ENCODE assay signal across 8 cellular contexts in genomic region chr9:38066907-38067610, GRCh38. TPM values are rescaled to one million over a fixed set of nuclear protein-coding genes. Genes with fewer than 3 reads are reported as not detected.
A peak's percentile ranks its signal among the peaks of the same experiment; 100 is the strongest.
DNase-seq lines count a peak whose midpoint lies in the region; ATAC-seq and TF ChIP-seq lines count a peak whose summit lies in the region.

No MANE protein-coding gene starts in this region.

- peaks cover 28% of the 10 kb centered on the region for H3K4me1 ChIP-seq in IMR-90 (ENCODE audit: control insufficient read depth, insufficient read depth, low read length)
- H3K4me1 ChIP-seq in trophoblast cell (ENCODE audit: control insufficient read depth in 1 of 2, insufficient read depth in 2 of 2, low read length in 2 of 2): peaks cover 34 to 48% of the 10 kb centered on the region in 2 experiments

- H3K14ac ChIP-seq in IMR-90 (replicated peaks; ENCODE audit: low read depth, low read length) (peak overlapping the region; percentile 91), trophoblast cell (ENCODE audit: low read length) (peak overlapping the region; percentile 98)

- DNase-seq in AG10803 (ENCODE audit: low read depth): peak; percentile 40
- DNase-seq in IMR-90: no peak
- peak; percentile 57 for DNase-seq in activated naive CD4-positive, alpha-beta T cell treated with anti-CD3 and anti-CD28 coated beads for 36 hours
- DNase-seq in Right ventricle myocardium superior: peak; percentile 74
- peak in 1 of 2 donors; percentile 46 for DNase-seq in trophoblast cell
- no peak for DNase-seq in LoVo (ENCODE audit: low spot score)

- H3K4me3 Mint-ChIP-seq in activated naive CD4-positive, alpha-beta T cell treated with anti-CD3 and anti-CD28 coated beads for 36 hours: peak overlapping the region; percentile 79

- no peak overlapping the region for H4K12ac ChIP-seq in trophoblast cell (ENCODE audit: low read depth, low read length)

- peaks cover 19% of the 10 kb centered on the region for H3K4me1 Mint-ChIP-seq in activated naive CD4-positive, alpha-beta T cell treated with anti-CD3 and anti-CD28 coated beads for 36 hours (ENCODE audit: low read depth)

- intact Hi-C loops in IMR-90 (cut with micrococcal nuclease): loop anchor here (1.0 to 5.0 kb wide), 5 partner anchors 40 to 295 kb away; no protein-coding TSS in a partner anchor
- intact Hi-C loops in activated naive CD4-positive, alpha-beta T cell treated with anti-CD3 and anti-CD28 coated beads for 36 hours (cut with micrococcal nuclease): loop anchor here (2.0 to 5.0 kb wide), 6 partner anchors 112 to 645 kb away; partner anchors contain the start of genes ANKRD18A, GRHPR and TOMM5
- intact Hi-C loops in Right ventricle myocardium superior (cut with DNase I): loop anchor here (5.0 kb wide), 3 partner anchors 35 to 150 kb away; no protein-coding TSS in a partner anchor

- H3K9ac ChIP-seq in IMR-90 (ENCODE audit: low read depth, low read length): peak overlapping the region; percentile 98
- peak overlapping the region; percentile 87 for H3K9ac ChIP-seq in trophoblast cell (ENCODE audit: low read length)

- H3K9me3 Mint-ChIP-seq in activated naive CD4-positive, alpha-beta T cell treated with anti-CD3 and anti-CD28 coated beads for 36 hours: no peaks in the 10 kb centered on the region

- ATAC-seq in IMR-90 (ENCODE audit: low read depth) (peak; percentile 3), Right ventricle myocardium superior (ENCODE audit: poor library complexity) (peak; percentile 44), GM18520 (IDR thresholded peaks at IDR 0.05; ENCODE audit: unreplicated experiment) (no peak), HG02973 (IDR thresholded peaks at IDR 0.05; ENCODE audit: unreplicated experiment) (no peak)

- no peaks in the 10 kb centered on the region for H3K36me3 Mint-ChIP-seq in activated naive CD4-positive, alpha-beta T cell treated with anti-CD3 and anti-CD28 coated beads for 36 hours (ENCODE audit: low read depth)

- peak overlapping the region; percentile 81 for H3K4ac ChIP-seq in IMR-90 (ENCODE audit: low read depth, low read length)
- peak overlapping the region; percentile 97 for H3K4ac ChIP-seq in trophoblast cell (ENCODE audit: low read depth, low read length)

- H3K4me2 ChIP-seq in IMR-90 (ENCODE audit: low read depth, low read length) (peak overlapping the region; percentile 93), trophoblast cell (ENCODE audit: low read length) (peak overlapping the region; percentile 69)

- H2BK120ac ChIP-seq in IMR-90 (ENCODE audit: low read depth, low read length): peak overlapping the region; percentile 63
- H2BK120ac ChIP-seq in trophoblast cell (ENCODE audit: insufficient read depth, low read length, poor library complexity): peak overlapping the region; percentile 42

- H4K8ac ChIP-seq in IMR-90 (ENCODE audit: low read depth in 2 of 2, low read length in 2 of 2): peak overlapping the region; percentile 49 to 61; a peak in 3 of 4 replicates
- H4K8ac ChIP-seq in trophoblast cell (ENCODE audit: low read depth, low read length): no peak overlapping the region

- H3K27ac ChIP-seq in IMR-90 (ENCODE audit: insufficient read depth, low read length) (peak overlapping the region; percentile 87), trophoblast cell (ENCODE audit: low read depth, low read length) (peak overlapping the region; percentile 95)

- H3K23ac ChIP-seq in IMR-90 (ENCODE audit: low read depth, low read length): peak overlapping the region; percentile 88
- no peak overlapping the region for H3K23ac ChIP-seq in trophoblast cell (ENCODE audit: low read length)

- H3K18ac ChIP-seq in IMR-90 (ENCODE audit: low read depth, low read length) (peak overlapping the region; percentile 62), trophoblast cell (ENCODE audit: low read length) (peak overlapping the region; percentile 98)

- H3K27me3 ChIP-seq in IMR-90 (ENCODE audit: control insufficient read depth, insufficient read depth, low read length): no peaks in the 10 kb centered on the region
- H3K27me3 ChIP-seq in trophoblast cell (ENCODE audit: insufficient read depth, low read length): no peaks in the 10 kb centered on the region

- WGBS in IMR-90 (ENCODE audit: extremely low coverage in 2 of 2, insufficient read length in 1 of 2), 2 experiments: 1% methylated on average over 11 of the region's 31 CpGs; no CpG with 5 or more reads in 1 of the 2 experiments
- WGBS in trophoblast cell (ENCODE audit: extremely low coverage, insufficient coverage, insufficient read length): no CpG with 5 or more reads among the region's 31 CpGs

- H2BK20ac ChIP-seq in IMR-90 (ENCODE audit: low read depth, low read length): no peak overlapping the region; the same call in 1 of the 2 replicates

- H3K79me2 ChIP-seq in trophoblast cell (ENCODE audit: control insufficient read depth, insufficient read depth, low read length, poor library complexity): peaks cover 51% of the 10 kb centered on the region

- H3K9me1 ChIP-seq in IMR-90 (ENCODE audit: insufficient read depth, low read length): peaks cover 30% of the 10 kb centered on the region

- CTCF ChIA-PET in IMR-90 (lab: Yijun Ruan, JAX): interaction anchor here (0.6 kb wide), 1 partner anchor 24 kb away, joined by 4 read pairs; no protein-coding TSS in a partner anchor
- CTCF ChIA-PET in activated naive CD4-positive, alpha-beta T cell treated with anti-CD3 and anti-CD28 coated beads for 36 hours (lab: Charles Lee): interaction anchor here (0.6 kb wide), 1 partner anchor 153 kb away, joined by 3 read pairs; no protein-coding TSS in a partner anchor

- no peak for TF ChIP-seq CTCF in AG10803 (conservative IDR thresholded peaks at IDR 0.05; ENCODE audit: low read length)
- no peak for TF ChIP-seq CTCF in IMR-90 (conservative IDR thresholded peaks at IDR 0.05; ENCODE audit: low read depth, low read length)

- H3K36me3 ChIP-seq in IMR-90 (ENCODE audit: control insufficient read depth, insufficient read depth, low read length) (peaks cover 9% of the 10 kb centered on the region), trophoblast cell (ENCODE audit: control insufficient read depth in 1 of 2, insufficient read depth in 2 of 2, low read length in 2 of 2) (peaks cover 4 to 11% of the 10 kb centered on the region in 2 experiments)

- H2BK15ac ChIP-seq in IMR-90 (ENCODE audit: low read depth, low read length): peak overlapping the region; percentile 55; the same call in 1 of the 3 replicates

- peak overlapping the region; percentile 94 for H2AK9ac ChIP-seq in IMR-90 (replicated peaks; ENCODE audit: low read depth, low read length, poor library complexity)

- no peak for TF ChIP-seq RAD21 in IMR-90 (IDR thresholded peaks at IDR 0.05; ENCODE audit: low read length)

- peak overlapping the region; percentile 44 for H2AFZ ChIP-seq in IMR-90 (replicated peaks; ENCODE audit: low read length, poor library complexity)
- peak overlapping the region; percentile 28 for H2AFZ ChIP-seq in trophoblast cell (ENCODE audit: insufficient read depth, low read length, poor library complexity)

- peaks cover 8% of the 10 kb centered on the region for H3K27me3 Mint-ChIP-seq in activated naive CD4-positive, alpha-beta T cell treated with anti-CD3 and anti-CD28 coated beads for 36 hours (ENCODE audit: low read depth)

- peaks cover 54% of the 10 kb centered on the region for H4K20me1 ChIP-seq in IMR-90 (ENCODE audit: insufficient read depth, low read length)

- in situ Hi-C loops in IMR-90 (cut with MboI; ENCODE audit: low sequenced_read_pairs): loop anchor here (10.0 to 25.0 kb wide), 2 partner anchors 142 to 580 kb away; partner anchors contain the start of gene POLR1E

- POLR2A ChIA-PET in IMR-90 (lab: Charles Lee; ENCODE audit: unreplicated experiment): no interaction called here

- TF ChIP-seq POLR2A in IMR-90 (IDR thresholded peaks at IDR 0.05; ENCODE audit: low read depth, low read length): no peak; the same call in 1 of the 2 replicates

- no peak overlapping the region for H3K27ac Mint-ChIP-seq in activated naive CD4-positive, alpha-beta T cell treated with anti-CD3 and anti-CD28 coated beads for 36 hours

- H2AK5ac ChIP-seq in IMR-90 (ENCODE audit: low read depth, low read length): peak overlapping the region; percentile 71; the same call in 1 of the 2 replicates
- H2AK5ac ChIP-seq in trophoblast cell (ENCODE audit: low read length): peak overlapping the region; percentile 4

- peak overlapping the region; percentile 84 for H4K91ac ChIP-seq in IMR-90 (ENCODE audit: insufficient read depth, low read depth, low read length)
- H4K91ac ChIP-seq in trophoblast cell (ENCODE audit: low read depth, low read length): peak overlapping the region; percentile 93

- dilution Hi-C loops in IMR-90 (cut with HindIII; ENCODE audit: low sequenced_read_pairs, unreplicated experiment): loop anchor here (25.0 kb wide), 1 partner anchor 130 kb away; no protein-coding TSS in a partner anchor

- H2BK5ac ChIP-seq in IMR-90 (ENCODE audit: low read depth, low read length, poor library complexity, severe bottlenecking): peak overlapping the region; percentile 79
- H2BK5ac ChIP-seq in trophoblast cell (ENCODE audit: low read depth, low read length, poor library complexity): peak overlapping the region; percentile 86

- peak overlapping the region; percentile 82 for H3K56ac ChIP-seq in IMR-90 (ENCODE audit: extremely low read depth, insufficient read depth, low read length)

- H3K9me3 ChIP-seq in IMR-90 (ENCODE audit: control insufficient read depth, insufficient read depth, low read length) (no peaks in the 10 kb centered on the region), trophoblast cell (ENCODE audit: insufficient read depth, low read depth, low read length) (peaks cover 3% of the 10 kb centered on the region)

- H2BK12ac ChIP-seq in trophoblast cell (ENCODE audit: low read length): peak overlapping the region; percentile 51

- peak overlapping the region; percentile 43 for H4K5ac ChIP-seq in IMR-90 (ENCODE audit: low read depth, low read length)

- BruUV-seq in IMR-90 (replicated peaks; lab: Mats Ljungman, UMichigan): no TSS peak

- H3K79me1 ChIP-seq in IMR-90 (ENCODE audit: low read depth in 1 of 2, low read length in 2 of 2): peaks cover 0 to 55% of the 10 kb centered on the region in 2 experiments; a peak in 3 of 4 replicates
- H3K79me1 ChIP-seq in trophoblast cell (ENCODE audit: low read length): peaks cover 26% of the 10 kb centered on the region

- peak overlapping the region; percentile 86 for H3K4me3 ChIP-seq in AG10803 (ENCODE audit: low read length)
- H3K4me3 ChIP-seq in IMR-90 (ENCODE audit: insufficient read depth, low read depth, low read length): peak overlapping the region; percentile 89
- peak overlapping the region; percentile 94 for H3K4me3 ChIP-seq in trophoblast cell (ENCODE audit: low read depth, low read length)

RNA-seq across cellular contexts. Expression of gene SHB, which starts 2.0 kb away (rescaled TPM):
- 6.1 and 7.8 TPM in 2 replicates for total RNA-seq in IMR-90 (2012; rRNA removed)
- 20.4 and 22.9 TPM in 2 replicates for polyA plus RNA-seq in IMR-90 (2012; rRNA removed)
- polyA plus RNA-seq in IMR-90 (2012; cell fraction: cytosol; rRNA removed): 15.8 and 28.1 TPM in 2 replicates
- polyA plus RNA-seq in IMR-90 (2012; cell fraction: nucleus; rRNA removed; ENCODE audit: low replicate concordance): 36.9 and 39.5 TPM in 2 replicates
- 1 to 10 TPM; 1.2 TPM for total RNA-seq in activated naive CD4-positive, alpha-beta T cell treated with anti-CD3 and anti-CD28 coated beads for 36 hours
- total RNA-seq in Right ventricle myocardium superior: 15.0 TPM
- 21.8 and 22.1 TPM in 2 replicates for polyA plus RNA-seq in trophoblast cell (2013)

Comparison
In these comparisons a context has a peak if more than half of its experiments do, and no peak if none do; other contexts are left out.
1. DNase-seq: peak in AG10803 (single experiment), activated naive CD4-positive, alpha-beta T cell treated with anti-CD3 and anti-CD28 coated beads for 36 hours (single experiment) and Right ventricle myocardium superior (single experiment); none in IMR-90 (single experiment) and LoVo (single experiment).
2. ATAC-seq: peak in IMR-90 (single experiment) and Right ventricle myocardium superior (single experiment); none in GM18520 (single experiment) and HG02973 (single experiment).
3. Peak in every context shown above with its lines, with median percentiles within 50 percentile points of each other: H3K4me3 ChIP-seq.